Comparison of ENCODE assay signal across 24 cellular contexts in the genomic region with DNA sequence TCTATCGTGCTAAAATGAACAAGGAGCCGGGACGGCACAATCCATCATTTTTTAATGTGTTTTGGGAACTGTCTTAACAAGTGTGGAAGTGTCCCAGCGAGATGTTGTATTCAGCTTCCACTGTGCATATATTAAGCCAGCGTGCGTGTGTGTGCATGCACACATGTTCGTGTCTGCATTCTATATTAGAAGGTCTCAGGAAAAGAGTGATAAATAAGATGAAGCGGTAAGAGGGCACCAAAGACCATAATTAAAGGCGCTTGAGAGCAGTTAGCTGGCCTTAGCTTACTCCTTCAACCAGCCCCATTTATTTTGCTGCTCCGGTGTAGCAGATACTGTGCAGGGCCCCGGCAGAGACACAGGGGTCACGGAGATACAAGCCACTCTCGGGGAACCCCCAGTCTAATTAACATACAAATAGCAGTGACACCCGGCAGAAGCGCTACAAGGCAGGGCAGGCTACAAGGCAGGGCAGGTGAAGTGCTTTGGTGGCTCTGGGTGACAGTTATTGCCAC.
DNase-seq lines count a peak whose midpoint lies in the region; ATAC-seq and TF ChIP-seq lines count a peak whose summit lies in the region.
"Had no signal": no experiment of that assay in that cellular context is flagged by ENCODE, and none has a peak within 500 bp of the region (broad histone marks: within the 10 kb centered on the region; RNA-seq: fewer than 3 reads in every experiment).

No MANE protein-coding gene starts in this region.

- no peak overlapping the region for H3K4me3 ChIP-seq in HL-60 (replicated peaks; ENCODE audit: insufficient read depth, low read length)
- H3K4me3 ChIP-seq: esophagus muscularis mucosa, Peyer's patch, smooth muscle cell, thoracic aorta had no signal

- H3K27me3 ChIP-seq in HL-60 (ENCODE audit: insufficient read depth, poor library complexity, severe bottlenecking), result no peaks in the 10 kb centered on the region
- H3K27me3 ChIP-seq: Peyer's patch had no signal

- H3K36me3 Mint-ChIP-seq in activated B cell treated with CpG ODN at 0.5 μM for 24 hours (ENCODE audit: low read depth), result no peaks in the 10 kb centered on the region
- H3K36me3 Mint-ChIP-seq: activated naive CD8-positive, alpha-beta T cell treated with anti-CD3 and anti-CD28 coated beads, Interleukin-2, amount 10 ng/mL, durations not matched to agents 7 days and 5 days; CD8-positive, alpha-beta T cell; stimulated activated naive B cell treated with anti-CD40 and anti-IgM and Interleukin-4, amounts not matched to agents 10 μg/mL and 1 μg/mL and 100 μg/mL, for 72 hours had no signal

- H3K27me3 Mint-ChIP-seq in activated B cell treated with CpG ODN at 0.5 μM for 24 hours, result peaks cover 5% of the 10 kb centered on the region

- POLR2A ChIA-PET in activated B cell treated with CpG ODN at 0.5 μM for 24 hours (lab: Charles Lee), result interaction anchor here (1.2 kb wide), 1 partner anchor 9 kb away, joined by 3 read pairs; no protein-coding TSS in a partner anchor

- H3K27ac Mint-ChIP-seq in activated B cell treated with CpG ODN at 0.5 μM for 24 hours, result no peak overlapping the region
- H3K27ac Mint-ChIP-seq: activated naive CD8-positive, alpha-beta T cell treated with anti-CD3 and anti-CD28 coated beads, Interleukin-2, amount 10 ng/mL, durations not matched to agents 7 days and 5 days; activated T-helper 2 cell treated with anti-CD3 and anti-CD28 coated beads, Interferon-gamma antibody, Interleukin-2, Interleukin-4, amounts not matched to agents 10 μg/mL and 5 μg/mL and 100 μg/mL, durations not matched to agents 14 hours and 24 hours and 36 hours; CD8-positive, alpha-beta T cell; stimulated activated naive B cell treated with anti-CD40 and anti-IgM and Interleukin-4, amounts not matched to agents 10 μg/mL and 1 μg/mL and 100 μg/mL, for 72 hours; T-helper 1 cell treated with Interleukin-12 subunit alpha and Interleukin-12 subunit beta and Interleukin-4 antibody, amounts not matched to agents 30 μg/mL and 1 μg/mL, for 36 hours had no signal

- TF ChIP-seq CTCF in HL-60 (IDR thresholded peaks at IDR 0.05; ENCODE audit: insufficient read depth, low read length) (no peak), activated B cell treated with CpG ODN at 0.5 μM for 24 hours (IDR thresholded peaks at IDR 0.05) (no peak)

- no peaks in the 10 kb centered on the region for H3K4me1 Mint-ChIP-seq in activated B cell treated with CpG ODN at 0.5 μM for 24 hours
- H3K4me1 Mint-ChIP-seq: activated naive CD8-positive, alpha-beta T cell treated with anti-CD3 and anti-CD28 coated beads, Interleukin-2, amount 10 ng/mL, durations not matched to agents 7 days and 5 days had no signal

- DNase-seq in HL-60 (ENCODE audit: low read depth in 1 of 2, low spot score in 1 of 2) (peak in 1 of 2 experiments; percentile 51), NCI-H1105 treated with DMSO at 0.1 percent for 48 hours (lab: John Stamatoyannopoulos, UW) (peak; percentile 84), activated B cell treated with CpG ODN at 0.5 μM for 24 hours (no peak), left kidney (ENCODE audit: low read depth, low spot score) (peak; percentile 75), A172 (ENCODE audit: low spot score) (no peak), nucleus accumbens (lab: John Stamatoyannopoulos, UW) (no peak)
- DNase-seq: activated CD4-positive, alpha-beta T cell treated with anti-CD3 and anti-CD28 coated beads, Interleukin-2, amount 50 U/mL, for 1 hour; activated CD8-positive, alpha-beta memory T cell treated with anti-CD3 and anti-CD28 coated beads, Interleukin-2, amount 50 U/mL, for 4 hours; activated naive CD8-positive, alpha-beta T cell treated with anti-CD3 and anti-CD28 coated beads, Interleukin-2, amount 10 ng/mL, durations not matched to agents 7 days and 5 days; CD8-positive, alpha-beta T cell; DMS153; effector CD4-positive, alpha-beta T cell; islet precursor cell; mammary epithelial cell; NCI-H1092; stimulated activated CD4-positive, alpha-beta T cell treated with anti-CD3 and anti-CD28 coated beads, Interleukin-2, amount 100 ng/mL, for 48 hours; stimulated activated naive B cell treated with anti-CD40 and anti-IgM and Interleukin-4, amounts not matched to agents 10 μg/mL and 1 μg/mL and 100 μg/mL, for 72 hours had no signal

- peak; percentile 10 for ATAC-seq in activated B cell treated with CpG ODN at 0.5 μM for 24 hours (ENCODE audit: low read depth)
- ATAC-seq in HG02610 (IDR thresholded peaks at IDR 0.05; ENCODE audit: unreplicated experiment), result no peak
- ATAC-seq: CD8-positive, alpha-beta T cell; stimulated activated naive B cell treated with anti-CD40 and anti-IgM and Interleukin-4, amounts not matched to agents 10 μg/mL and 1 μg/mL and 100 μg/mL, for 72 hours had no signal

- H3K9me3 Mint-ChIP-seq in activated B cell treated with CpG ODN at 0.5 μM for 24 hours, result no peaks in the 10 kb centered on the region
- H3K9me3 Mint-ChIP-seq: activated naive CD8-positive, alpha-beta T cell treated with anti-CD3 and anti-CD28 coated beads, Interleukin-2, amount 10 ng/mL, durations not matched to agents 7 days and 5 days; activated T-helper 2 cell treated with anti-CD3 and anti-CD28 coated beads, Interferon-gamma antibody, Interleukin-2, Interleukin-4, amounts not matched to agents 10 μg/mL and 5 μg/mL and 100 μg/mL, durations not matched to agents 14 hours and 24 hours and 36 hours; CD8-positive, alpha-beta T cell; stimulated activated naive B cell treated with anti-CD40 and anti-IgM and Interleukin-4, amounts not matched to agents 10 μg/mL and 1 μg/mL and 100 μg/mL, for 72 hours; T-helper 1 cell treated with Interleukin-12 subunit alpha and Interleukin-12 subunit beta and Interleukin-4 antibody, amounts not matched to agents 30 μg/mL and 1 μg/mL, for 36 hours had no signal

- intact Hi-C loops in activated B cell treated with CpG ODN at 0.5 μM for 24 hours (cut with micrococcal nuclease), result loop anchor here (5.0 kb wide), 1 partner anchor 336 kb away; no protein-coding TSS in a partner anchor

- H3K4me3 Mint-ChIP-seq in activated B cell treated with CpG ODN at 0.5 μM for 24 hours, result no peak overlapping the region
- H3K4me3 Mint-ChIP-seq: activated naive CD8-positive, alpha-beta T cell treated with anti-CD3 and anti-CD28 coated beads, Interleukin-2, amount 10 ng/mL, durations not matched to agents 7 days and 5 days; CD8-positive, alpha-beta T cell; stimulated activated naive B cell treated with anti-CD40 and anti-IgM and Interleukin-4, amounts not matched to agents 10 μg/mL and 1 μg/mL and 100 μg/mL, for 72 hours; T-helper 1 cell treated with Interleukin-12 subunit alpha and Interleukin-12 subunit beta and Interleukin-4 antibody, amounts not matched to agents 30 μg/mL and 1 μg/mL, for 36 hours had no signal

- peak overlapping the region; percentile 67 for H3K27ac ChIP-seq in HL-60 (replicated peaks)
- H3K27ac ChIP-seq: esophagus muscularis mucosa, Peyer's patch, thoracic aorta had no signal

- CTCF ChIA-PET in activated B cell treated with CpG ODN at 0.5 μM for 24 hours (lab: Charles Lee), result interaction anchor here (1.0 kb wide), 1 partner anchor 337 kb away, joined by 3 read pairs; no protein-coding TSS in a partner anchor

Comparison
In these comparisons a context has a peak if more than half of its experiments do, and no peak if none do; other contexts are left out.
1. DNase-seq: peak in NCI-H1105 treated with DMSO at 0.1 percent for 48 hours (single experiment) and left kidney (single experiment); none in activated B cell treated with CpG ODN at 0.5 μM for 24 hours (single experiment), A172 (single experiment) and nucleus accumbens (0 of 56).